ENCODE assay signal across 8 cellular contexts in the genomic region with DNA sequence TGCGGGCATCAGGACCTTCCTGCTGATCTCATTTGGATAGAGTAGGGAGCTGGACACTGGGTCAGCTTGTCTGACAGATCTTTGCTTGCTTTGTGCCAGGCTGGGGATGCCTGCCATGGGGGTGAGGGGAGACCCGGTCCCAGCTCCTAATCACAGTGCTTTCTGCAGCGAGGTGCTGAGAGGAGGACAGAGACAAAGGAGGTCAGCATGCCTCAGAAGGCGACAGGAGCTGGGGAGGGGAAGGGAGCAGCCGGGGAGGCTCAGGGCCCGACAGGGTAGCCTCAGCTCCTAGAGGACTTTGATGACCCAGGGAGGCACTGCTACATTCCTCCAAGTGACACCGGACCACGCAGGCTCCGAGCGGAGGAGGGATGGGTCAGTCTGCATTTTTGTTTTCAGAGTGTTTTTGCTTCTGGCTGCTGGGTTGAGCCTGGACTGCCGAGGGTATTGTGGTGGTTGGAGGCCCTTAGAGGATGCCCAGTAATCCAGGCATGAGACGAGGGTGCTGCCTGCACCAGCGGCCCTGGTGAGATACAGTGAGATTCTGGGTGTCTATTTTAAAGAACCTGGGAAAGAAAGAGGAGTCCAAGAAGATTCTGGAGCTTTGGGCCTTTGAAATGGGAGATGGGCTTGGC. TPM values are rescaled to one million over a fixed set of nuclear protein-coding genes. Genes with fewer than 3 reads are reported as not detected.
DNase-seq lines count a peak whose midpoint lies in the region; ATAC-seq and TF ChIP-seq lines count a peak whose summit lies in the region.

No MANE protein-coding gene starts in this region.

- no peak for DNase-seq in effector memory CD8-positive, alpha-beta T cell
- DNase-seq in neuronal stem cell (ENCODE audit: low spot score) (no peak), NCI-H774 (lab: John Stamatoyannopoulos, UW) (no peak), NCI-H1048 (lab: John Stamatoyannopoulos, UW) (no peak)
- DNase-seq in effector CD4-positive, alpha-beta T cell = no peak

- H3K79me2 ChIP-seq in KMS-11 (ENCODE audit: insufficient read depth, low read depth) = peaks cover 90% of the 10 kb centered on the region

- no peak overlapping the region for H2BK12ac ChIP-seq in neuronal stem cell (ENCODE audit: low read length)

- no peak overlapping the region for H4K8ac ChIP-seq in neuronal stem cell (ENCODE audit: low read depth, low read length)

- peaks cover 100% of the 10 kb centered on the region in 11 experiments for H4K20me1 ChIP-seq in BLaER1 treated with 17β-estradiol and CSF1 and Interleukin-3, amounts not matched to agents 10 nM and 100 nM
- H4K20me1 ChIP-seq in KMS-11 (ENCODE audit: insufficient read depth) = peaks cover 42% of the 10 kb centered on the region

- H2AK5ac ChIP-seq in neuronal stem cell (ENCODE audit: low read depth, low read length) = peak overlapping the region; percentile 68

- peaks cover 74 to 100% (median 99%) of the 10 kb centered on the region in 11 experiments for H3K36me3 ChIP-seq in BLaER1 treated with 17β-estradiol and CSF1 and Interleukin-3, amounts not matched to agents 10 nM and 100 nM
- H3K36me3 ChIP-seq in KMS-11 (ENCODE audit: insufficient read depth) = peaks cover 7% of the 10 kb centered on the region
- H3K36me3 ChIP-seq in neuronal stem cell (replicated peaks in 1 of 2; ENCODE audit: control insufficient read depth in 2 of 2, insufficient read depth in 2 of 2, low read length in 2 of 2) = peaks cover 22 to 95% of the 10 kb centered on the region in 2 donors

- peaks cover 100% of the 10 kb centered on the region for H3K36me3 Mint-ChIP-seq in effector memory CD8-positive, alpha-beta T cell (ENCODE audit: insufficient read depth)

- H3K27me3 ChIP-seq in BLaER1 treated with 17β-estradiol and CSF1 and Interleukin-3, amounts not matched to agents 10 nM and 100 nM = no peaks in the 10 kb centered on the region
- H3K27me3 ChIP-seq in KMS-11 (ENCODE audit: insufficient read depth, low read depth) (no peaks in the 10 kb centered on the region), neuronal stem cell (ENCODE audit: control insufficient read depth in 3 of 3, insufficient read depth in 3 of 3, low read depth in 1 of 3, low read length in 3 of 3) (no peaks in the 10 kb centered on the region)

- no peaks in the 10 kb centered on the region for H3K9me3 Mint-ChIP-seq in effector memory CD8-positive, alpha-beta T cell

- H4K91ac ChIP-seq in neuronal stem cell (ENCODE audit: low read depth, low read length, poor library complexity) = no peak overlapping the region

- no peak overlapping the region for H3K4ac ChIP-seq in neuronal stem cell (ENCODE audit: low read length)

- H3K4me2 ChIP-seq in BLaER1 treated with 17β-estradiol and CSF1 and Interleukin-3, amounts not matched to agents 10 nM and 100 nM = peak overlapping the region; percentile 95 to 100 (median 99)
- peak overlapping the region; percentile 94 for H3K4me2 ChIP-seq in KMS-11
- H3K4me2 ChIP-seq in neuronal stem cell (ENCODE audit: insufficient read depth, low read length, poor library complexity, severe bottlenecking) = no peak overlapping the region

- H2BK5ac ChIP-seq in neuronal stem cell (ENCODE audit: low read length) = no peak overlapping the region

- peak overlapping the region; percentile 78 to 95 for H3K4me3 Mint-ChIP-seq in effector memory CD8-positive, alpha-beta T cell

- H3K9me3 ChIP-seq in BLaER1 treated with 17β-estradiol and CSF1 and Interleukin-3, amounts not matched to agents 10 nM and 100 nM (replicated peaks in 1 of 11) = no peaks in the 10 kb centered on the region
- H3K9me3 ChIP-seq in neuronal stem cell (replicated peaks in 1 of 2; ENCODE audit: control insufficient read depth in 2 of 2, insufficient read depth in 1 of 2, low read depth in 1 of 2, low read length in 2 of 2) = peaks cover 0 to 2% of the 10 kb centered on the region in 2 donors

- peak overlapping the region; percentile 95 for H3K27ac Mint-ChIP-seq in effector memory CD8-positive, alpha-beta T cell

- H3K4me1 Mint-ChIP-seq in effector memory CD8-positive, alpha-beta T cell (ENCODE audit: low read depth in 2 of 2) = peaks cover 65 to 68% of the 10 kb centered on the region in 2 donors

- H3K4me1 ChIP-seq in BLaER1 treated with 17β-estradiol and CSF1 and Interleukin-3, amounts not matched to agents 10 nM and 100 nM = peaks cover 92 to 100% (median 100%) of the 10 kb centered on the region in 10 experiments
- H3K4me1 ChIP-seq in KMS-11 (ENCODE audit: low read depth, poor library complexity, severe bottlenecking) = peaks cover 75% of the 10 kb centered on the region
- peaks cover 21 to 28% of the 10 kb centered on the region in 2 donors for H3K4me1 ChIP-seq in neuronal stem cell (ENCODE audit: control insufficient read depth in 2 of 2, insufficient read depth in 1 of 2, low read depth in 1 of 2, low read length in 2 of 2)

- H3K27me3 Mint-ChIP-seq in effector memory CD8-positive, alpha-beta T cell = no peaks in the 10 kb centered on the region

- H2AFZ ChIP-seq in KMS-11 (ENCODE audit: low read depth) (no peak overlapping the region), neuronal stem cell (ENCODE audit: low read length) (no peak overlapping the region)

- no peak overlapping the region for H2BK120ac ChIP-seq in neuronal stem cell (ENCODE audit: low read depth, low read length)

- peak overlapping the region; percentile 86 to 100 (median 98) for H3K9ac ChIP-seq in BLaER1 treated with 17β-estradiol and CSF1 and Interleukin-3, amounts not matched to agents 10 nM and 100 nM
- H3K9ac ChIP-seq in KMS-11 (peak overlapping the region; percentile 46; the same call in 1 of the 2 replicates), neuronal stem cell (ENCODE audit: low read depth, low read length, poor library complexity) (peak overlapping the region; percentile 73)

- peak overlapping the region; percentile 73 for H3K18ac ChIP-seq in neuronal stem cell (ENCODE audit: low read length)

- peak overlapping the region; percentile 25 to 100 (median 93); a peak in 19 of 20 replicates for H3K4me3 ChIP-seq in BLaER1 treated with 17β-estradiol and CSF1 and Interleukin-3, amounts not matched to agents 10 nM and 100 nM
- H3K4me3 ChIP-seq in KMS-11 (IDR thresholded peaks at IDR 0.05; ENCODE audit: insufficient read depth, low read depth, low read length) = no peak overlapping the region
- no peak overlapping the region for H3K4me3 ChIP-seq in neuronal stem cell (ENCODE audit: low read length in 2 of 2)

- H3K23ac ChIP-seq in neuronal stem cell (ENCODE audit: low read depth, low read length, poor library complexity) = no peak overlapping the region

- H3K27ac ChIP-seq in BLaER1 treated with 17β-estradiol and CSF1 and Interleukin-3, amounts not matched to agents 10 nM and 100 nM = peak overlapping the region; percentile 37 to 98 (median 93); a peak in 21 of 22 replicates
- H3K27ac ChIP-seq in KMS-11 = peak overlapping the region; percentile 82
- no peak overlapping the region for H3K27ac ChIP-seq in neuronal stem cell (replicated peaks; ENCODE audit: low read length)

- peak overlapping the region; percentile 10 for H2BK15ac ChIP-seq in neuronal stem cell (ENCODE audit: low read length)

- no peak overlapping the region for H3K14ac ChIP-seq in neuronal stem cell (ENCODE audit: low read length)

- ATAC-seq in effector memory CD8-positive, alpha-beta T cell (replicated peaks) = no peak
- no peak for ATAC-seq in HG03095 (IDR thresholded peaks at IDR 0.05; ENCODE audit: unreplicated experiment)

- no peak for TF ChIP-seq CTCF in KMS-11 (conservative IDR thresholded peaks at IDR 0.05; ENCODE audit: low read depth, low read length)

- peaks cover 19% of the 10 kb centered on the region for H3K79me1 ChIP-seq in neuronal stem cell (ENCODE audit: low read depth, low read length)

- no CpG with 5 or more reads among the region's 13 CpGs for WGBS in neuronal stem cell (ENCODE audit: extremely low coverage in 2 of 2, insufficient read length in 2 of 2, insufficient replicate concordance in 1 of 2), 2 donors

RNA-seq across cellular contexts. Expression of gene RBM38, which starts 7.8 kb away (rescaled TPM):
- polyA plus RNA-seq in neuronal stem cell (2013, experiment 1 of 2) = 38.4 TPM
- 40.3 TPM for polyA plus RNA-seq in neuronal stem cell (2013, experiment 2 of 2)

RNA-seq across cellular contexts. Expression of gene RAE1, which starts 48.0 kb away (rescaled TPM):
- 21.8 TPM for polyA plus RNA-seq in neuronal stem cell (2013, experiment 1 of 2)
- polyA plus RNA-seq in neuronal stem cell (2013, experiment 2 of 2) = 21.8 TPM

Comparison
In these comparisons a context has a peak if more than half of its experiments do, and no peak if none do; other contexts are left out.
1. H3K4me3 ChIP-seq: peak in BLaER1 treated with 17β-estradiol and CSF1 and Interleukin-3, amounts not matched to agents 10 nM and 100 nM (10 of 10); none in KMS-11 (single experiment) and neuronal stem cell (0 of 2).
2. H3K9ac ChIP-seq: peak in every context shown above with its lines; median percentile 98 in BLaER1 treated with 17β-estradiol and CSF1 and Interleukin-3, amounts not matched to agents 10 nM and 100 nM; 73 in neuronal stem cell; 46 in KMS-11.